Comparison of ENCODE assay signal across 11 cellular contexts in the genomic region with DNA sequence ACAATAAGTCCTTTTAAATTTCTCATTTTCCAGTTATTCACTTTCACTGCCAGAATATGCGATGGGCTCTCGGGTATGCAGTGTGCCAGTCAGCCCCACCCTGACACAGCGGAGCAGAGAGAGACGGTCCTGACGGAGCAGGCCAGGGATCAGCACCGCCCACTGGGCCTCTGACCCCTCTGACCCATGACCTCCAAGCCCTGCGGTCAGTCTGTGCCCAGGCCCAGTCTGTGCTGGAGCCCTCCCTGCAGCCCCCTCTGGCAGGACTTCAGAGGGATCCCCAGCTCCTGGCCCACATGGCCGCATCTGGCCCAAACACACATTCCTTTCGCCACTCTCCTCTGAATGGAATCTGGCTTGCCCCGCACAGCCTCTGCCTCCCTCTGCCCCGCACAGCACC. TPM values are rescaled to one million over a fixed set of nuclear protein-coding genes. Genes with fewer than 3 reads are reported as not detected.
DNase-seq lines count a peak whose midpoint lies in the region; ATAC-seq and TF ChIP-seq lines count a peak whose summit lies in the region.
"Had no signal": no experiment of that assay in that cellular context is flagged by ENCODE, and none has a peak within 500 bp of the region (broad histone marks: within the 10 kb centered on the region; RNA-seq: fewer than 3 reads in every experiment).

No MANE protein-coding gene starts in this region.

- peaks cover 47% of the 10 kb centered on the region for H3K4me1 ChIP-seq in stomach smooth muscle (ENCODE audit: control insufficient read depth, insufficient read depth, low read length)

- H3K4me3 Mint-ChIP-seq in HFFc6 = peak overlapping the region; percentile 41; the same call in 1 of the 2 replicates
- peak overlapping the region; percentile 74 for H3K4me3 Mint-ChIP-seq in endothelial cell (ENCODE audit: unreplicated experiment)
- H3K4me3 Mint-ChIP-seq: activated naive CD4-positive, alpha-beta T cell treated with anti-CD3 and anti-CD28 coated beads for 36 hours had no signal

- DNase-seq in HFFc6 = no peak
- DNase-seq in endothelial cell (ENCODE audit: low spot score) = no peak
- no peak for DNase-seq in left lobe of liver (ENCODE audit: low spot score)
- DNase-seq in DMS153 treated with DMSO at 0.1 percent for 48 hours (lab: John Stamatoyannopoulos, UW; ENCODE audit: unreplicated experiment) = no peak
- DNase-seq in NCI-H446 (lab: John Stamatoyannopoulos, UW) = no peak
- DNase-seq in activated CD4-positive, alpha-beta T cell treated with anti-CD3 and anti-CD28 coated beads for 4 hours = no peak
- DNase-seq: activated CD4-positive, CD25-positive, alpha-beta regulatory T cell; activated naive CD4-positive, alpha-beta T cell treated with anti-CD3 and anti-CD28 coated beads for 36 hours; NCI-H2029 treated with DMSO at 0.1 percent for 48 hours had no signal

- H3K9me3 ChIP-seq in stomach smooth muscle (ENCODE audit: control insufficient read depth in 2 of 2, low read length in 2 of 2) = no peaks in the 10 kb centered on the region

- H3K27ac Mint-ChIP-seq in HFFc6 = peak overlapping the region; percentile 72
- H3K27ac Mint-ChIP-seq in endothelial cell (ENCODE audit: unreplicated experiment) = no peak overlapping the region
- H3K27ac Mint-ChIP-seq: activated naive CD4-positive, alpha-beta T cell treated with anti-CD3 and anti-CD28 coated beads for 36 hours had no signal

- no peak overlapping the region for H3K9ac ChIP-seq in stomach smooth muscle (ENCODE audit: low read length in 2 of 2)

- ATAC-seq in left lobe of liver (peak; percentile 12), GM19328 (IDR thresholded peaks at IDR 0.05; ENCODE audit: unreplicated experiment) (no peak)

- H3K36me3 ChIP-seq in stomach smooth muscle (ENCODE audit: control insufficient read depth in 2 of 2, insufficient read depth in 2 of 2, low read length in 2 of 2) = no peaks in the 10 kb centered on the region

- H3K9me3 Mint-ChIP-seq in HFFc6 = peaks cover 8% of the 10 kb centered on the region
- peaks cover 4% of the 10 kb centered on the region for H3K9me3 Mint-ChIP-seq in endothelial cell (ENCODE audit: unreplicated experiment)
- H3K9me3 Mint-ChIP-seq: activated naive CD4-positive, alpha-beta T cell treated with anti-CD3 and anti-CD28 coated beads for 36 hours had no signal

- H3K36me3 Mint-ChIP-seq in HFFc6 (ENCODE audit: low read depth) (peaks cover 29% of the 10 kb centered on the region), endothelial cell (ENCODE audit: low read depth, unreplicated experiment) (peaks cover 17% of the 10 kb centered on the region)

- peaks cover 7% of the 10 kb centered on the region for H3K27me3 Mint-ChIP-seq in HFFc6 (ENCODE audit: insufficient read depth)
- peaks cover 16% of the 10 kb centered on the region for H3K27me3 Mint-ChIP-seq in endothelial cell (ENCODE audit: unreplicated experiment)

- no peak for TF ChIP-seq CTCF in HFFc6 (IDR thresholded peaks at IDR 0.05)
- no peak for TF ChIP-seq CTCF in endothelial cell (IDR thresholded peaks at IDR 0.05; ENCODE audit: unreplicated experiment)

- H3K4me1 Mint-ChIP-seq in HFFc6 (ENCODE audit: low read depth) = peaks cover 47% of the 10 kb centered on the region
- peaks cover 5% of the 10 kb centered on the region for H3K4me1 Mint-ChIP-seq in endothelial cell (ENCODE audit: unreplicated experiment)

- H3K27ac ChIP-seq in stomach smooth muscle (ENCODE audit: low read length) = peak overlapping the region; percentile 67

- H3K4me3 ChIP-seq in stomach smooth muscle (ENCODE audit: low read length in 2 of 2) = no peak overlapping the region

- no peaks in the 10 kb centered on the region for H3K27me3 ChIP-seq in stomach smooth muscle (ENCODE audit: control insufficient read depth in 1 of 2, insufficient read depth in 2 of 2, low read length in 2 of 2)

RNA-seq across cellular contexts. Expression of gene COL6A2, which starts 43.5 kb away (rescaled TPM):
- 100 to 1,000 TPM; 426 to 514 (median 467) TPM for total RNA-seq in HFFc6 (2021; fragmentation: NEBNext Ultra II Directional; extraction: Animal tissue kit (Norgen Biotek cat#: 25700))
- 378 TPM for total RNA-seq in endothelial cell (ENCODE audit: unreplicated experiment)
- 34.9 TPM for total RNA-seq in left lobe of liver

Comparison
In these comparisons a context has a peak if more than half of its experiments do, and no peak if none do; other contexts are left out.
1. RNA of gene COL6A2, which starts 43.5 kb away (total RNA-seq): 426 to 514 TPM in HFFc6 and 378 TPM in endothelial cell (single experiment); 34.9 TPM in left lobe of liver (single experiment); every median in the first group is over 10 times any median in the second.